In the genomic region with DNA sequence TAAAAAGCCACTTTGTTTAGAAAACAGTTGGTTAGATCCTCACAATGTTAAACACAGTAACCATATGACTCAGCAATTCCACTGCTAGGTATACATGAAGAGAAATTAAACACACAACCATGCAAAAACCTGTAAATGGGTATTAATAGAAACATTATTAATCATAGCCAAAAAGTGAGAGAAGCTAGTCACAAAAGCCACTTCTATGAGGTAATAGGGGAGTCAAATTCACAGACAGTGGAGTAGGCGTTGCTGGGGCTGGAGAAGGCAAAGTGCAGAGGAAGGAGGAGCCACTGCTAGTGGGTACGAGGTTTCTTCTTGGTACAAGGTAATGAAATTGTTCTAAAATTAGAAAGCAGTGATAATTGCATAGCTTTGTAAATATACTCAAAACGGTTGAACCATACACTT, we compare ENCODE assay signal across 14 cellular contexts.
DNase-seq lines count a peak whose midpoint lies in the region; ATAC-seq and TF ChIP-seq lines count a peak whose summit lies in the region.
"Had no signal": no experiment of that assay in that cellular context is flagged by ENCODE, and none has a peak within 500 bp of the region (broad histone marks: within the 10 kb centered on the region; RNA-seq: fewer than 3 reads in every experiment).

No MANE protein-coding gene starts in this region.

- no peaks in the 10 kb centered on the region for H3K9me3 Mint-ChIP-seq in CD4-positive, alpha-beta memory T cell
- H3K9me3 Mint-ChIP-seq in type B pancreatic cell: no peaks in the 10 kb centered on the region

- H3K27me3 ChIP-seq in liver (ENCODE audit: control insufficient read depth in 4 of 4, insufficient read depth in 4 of 4, low read length in 3 of 4): no peaks in the 10 kb centered on the region
- H3K27me3 ChIP-seq in CD4-positive, alpha-beta memory T cell (ENCODE audit: insufficient read depth, low read length): no peaks in the 10 kb centered on the region

- H3K9ac ChIP-seq in liver (ENCODE audit: low read depth in 1 of 2, low read length in 2 of 2): no peak overlapping the region

- H3K4me3 ChIP-seq in liver (ENCODE audit: low read depth in 1 of 3, low read length in 3 of 3): no peak overlapping the region
- H3K4me3 ChIP-seq in CD4-positive, alpha-beta memory T cell (ENCODE audit: low read length in 2 of 2): no peak overlapping the region

- no peaks in the 10 kb centered on the region for H3K9me3 ChIP-seq in liver (ENCODE audit: control insufficient read depth in 4 of 4, low read length in 3 of 4)
- H3K9me3 ChIP-seq in CD4-positive, alpha-beta memory T cell (ENCODE audit: control insufficient read depth in 1 of 2, low read length in 2 of 2): no peaks in the 10 kb centered on the region

- TF ChIP-seq RAD21 in liver (IDR thresholded peaks at IDR 0.05): peak; percentile 39 to 55

- intact Hi-C loops in CD4-positive, alpha-beta memory T cell (cut with micrococcal nuclease): no loop called here

- H3K36me3 Mint-ChIP-seq in CD4-positive, alpha-beta memory T cell: no peaks in the 10 kb centered on the region
- H3K36me3 Mint-ChIP-seq in type B pancreatic cell: no peaks in the 10 kb centered on the region
- H3K36me3 Mint-ChIP-seq: brain had no signal

- ATAC-seq in GM18867 (IDR thresholded peaks at IDR 0.05; ENCODE audit: unreplicated experiment) (peak; percentile 52), GM21825 (IDR thresholded peaks at IDR 0.05; ENCODE audit: unreplicated experiment) (no peak), HG02938 (IDR thresholded peaks at IDR 0.05; ENCODE audit: unreplicated experiment) (no peak)
- ATAC-seq: esophagus mucosa had no signal

- WGBS in liver: 18% methylated on average over 3 of the region's 3 CpGs

- CTCF ChIA-PET in CD4-positive, alpha-beta memory T cell (lab: Charles Lee; ENCODE audit: partially characterized antibody): no interaction called here

- POLR2A ChIA-PET in CD4-positive, alpha-beta memory T cell (lab: Charles Lee; ENCODE audit: partially characterized antibody): no interaction called here

- H3K27me3 Mint-ChIP-seq in CD4-positive, alpha-beta memory T cell: peaks cover 0 to 2% of the 10 kb centered on the region in 2 donors
- H3K27me3 Mint-ChIP-seq in type B pancreatic cell: peaks cover 3% of the 10 kb centered on the region

- H3K36me3 ChIP-seq in liver (ENCODE audit: control insufficient read depth in 4 of 4, insufficient read depth in 3 of 4, low read depth in 1 of 4, low read length in 3 of 4): no peaks in the 10 kb centered on the region
- H3K36me3 ChIP-seq in CD4-positive, alpha-beta memory T cell (ENCODE audit: insufficient read depth, low read length): no peaks in the 10 kb centered on the region

- no peaks in the 10 kb centered on the region for H3K4me1 Mint-ChIP-seq in CD4-positive, alpha-beta memory T cell
- peaks cover 8% of the 10 kb centered on the region for H3K4me1 Mint-ChIP-seq in type B pancreatic cell (ENCODE audit: unreplicated experiment)

- TF ChIP-seq CTCF in liver (IDR thresholded peaks at IDR 0.05; ENCODE audit: low read depth, low read length, missing input control) (no peak), type B pancreatic cell (conservative IDR thresholded peaks at IDR 0.05) (no peak)

- no peak overlapping the region for H3K4me3 Mint-ChIP-seq in CD4-positive, alpha-beta memory T cell
- no peak overlapping the region for H3K4me3 Mint-ChIP-seq in type B pancreatic cell
- H3K4me3 Mint-ChIP-seq: brain had no signal

- H3K27ac ChIP-seq in liver (ENCODE audit: low read depth in 1 of 2, low read length in 2 of 2): peak overlapping the region in 1 of 2 donors; percentile 54
- no peak overlapping the region for H3K27ac ChIP-seq in CD4-positive, alpha-beta memory T cell (ENCODE audit: low read depth, low read length)

- H3K27ac Mint-ChIP-seq in CD4-positive, alpha-beta memory T cell: no peak overlapping the region
- no peak overlapping the region for H3K27ac Mint-ChIP-seq in type B pancreatic cell

- peaks cover 0 to 2% (median 0%) of the 10 kb centered on the region in 4 donors for H3K4me1 ChIP-seq in liver (ENCODE audit: control insufficient read depth in 4 of 4, insufficient read depth in 4 of 4, low read length in 3 of 4)
- H3K4me1 ChIP-seq in CD4-positive, alpha-beta memory T cell (ENCODE audit: insufficient read depth, low read length): no peaks in the 10 kb centered on the region

- DNase-seq in DMS153 (lab: John Stamatoyannopoulos, UW): peak; percentile 67
- peak; percentile 54 to 55 for DNase-seq in SHP77 (lab: John Stamatoyannopoulos, UW)
- DNase-seq in CD4-positive, alpha-beta memory T cell: no peak
- no peak for DNase-seq in type B pancreatic cell (ENCODE audit: extremely low spot score, unreplicated experiment)
- DNase-seq: DMS 273 treated with DMSO at 0.1 percent for 48 hours, H7, NCI-H1048, RPMI8226 had no signal

TF ChIP-seq in liver, 16 proteins besides CTCF, POLR2A, EP300 and RAD21:
- TF ChIP-seq GABPA (IDR thresholded peaks at IDR 0.05 in 1 of 2, conservative IDR thresholded peaks at IDR 0.05 in 1 of 2) (no peak), SP1 (IDR thresholded peaks at IDR 0.05) (peak; percentile 66), HNF4A (conservative IDR thresholded peaks at IDR 0.05) (peak; percentile 82 to 88), EGR1 (IDR thresholded peaks at IDR 0.05; ENCODE audit: low read depth in 2 of 2) (peak in 1 of 2 donors; percentile 15), YY1 (IDR thresholded peaks at IDR 0.05) (peak; percentile 25), RXRA (IDR thresholded peaks at IDR 0.05) (peak; percentile 35 to 69), NR2F2 (IDR thresholded peaks at IDR 0.05) (no peak), HNF4G (IDR thresholded peaks at IDR 0.05) (peak; percentile 50), FOXA2 (IDR thresholded peaks at IDR 0.05) (peak; percentile 33), TAF1 (conservative IDR thresholded peaks at IDR 0.05) (no peak), FOXA1 (IDR thresholded peaks at IDR 0.05) (no peak), JUND (IDR thresholded peaks at IDR 0.05) (peak in 1 of 2 donors; percentile 70)
- TF ChIP-seq, protein P1, sequence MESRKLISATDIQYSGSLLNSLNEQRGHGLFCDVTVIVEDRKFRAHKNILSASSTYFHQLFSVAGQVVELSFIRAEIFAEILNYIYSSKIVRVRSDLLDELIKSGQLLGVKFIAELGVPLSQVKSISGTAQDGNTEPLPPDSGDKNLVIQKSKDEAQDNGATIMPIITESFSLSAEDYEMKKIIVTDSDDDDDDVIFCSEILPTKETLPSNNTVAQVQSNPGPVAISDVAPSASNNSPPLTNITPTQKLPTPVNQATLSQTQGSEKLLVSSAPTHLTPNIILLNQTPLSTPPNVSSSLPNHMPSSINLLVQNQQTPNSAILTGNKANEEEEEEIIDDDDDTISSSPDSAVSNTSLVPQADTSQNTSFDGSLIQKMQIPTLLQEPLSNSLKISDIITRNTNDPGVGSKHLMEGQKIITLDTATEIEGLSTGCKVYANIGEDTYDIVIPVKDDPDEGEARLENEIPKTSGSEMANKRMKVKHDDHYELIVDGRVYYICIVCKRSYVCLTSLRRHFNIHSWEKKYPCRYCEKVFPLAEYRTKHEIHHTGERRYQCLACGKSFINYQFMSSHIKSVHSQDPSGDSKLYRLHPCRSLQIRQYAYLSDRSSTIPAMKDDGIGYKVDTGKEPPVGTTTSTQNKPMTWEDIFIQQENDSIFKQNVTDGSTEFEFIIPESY (IDR thresholded peaks at IDR 0.05): no peak
- TF ChIP-seq, protein P2, sequence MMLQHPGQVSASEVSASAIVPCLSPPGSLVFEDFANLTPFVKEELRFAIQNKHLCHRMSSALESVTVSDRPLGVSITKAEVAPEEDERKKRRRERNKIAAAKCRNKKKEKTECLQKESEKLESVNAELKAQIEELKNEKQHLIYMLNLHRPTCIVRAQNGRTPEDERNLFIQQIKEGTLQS (IDR thresholded peaks at IDR 0.05): no peak
- TF ChIP-seq, protein P3, sequence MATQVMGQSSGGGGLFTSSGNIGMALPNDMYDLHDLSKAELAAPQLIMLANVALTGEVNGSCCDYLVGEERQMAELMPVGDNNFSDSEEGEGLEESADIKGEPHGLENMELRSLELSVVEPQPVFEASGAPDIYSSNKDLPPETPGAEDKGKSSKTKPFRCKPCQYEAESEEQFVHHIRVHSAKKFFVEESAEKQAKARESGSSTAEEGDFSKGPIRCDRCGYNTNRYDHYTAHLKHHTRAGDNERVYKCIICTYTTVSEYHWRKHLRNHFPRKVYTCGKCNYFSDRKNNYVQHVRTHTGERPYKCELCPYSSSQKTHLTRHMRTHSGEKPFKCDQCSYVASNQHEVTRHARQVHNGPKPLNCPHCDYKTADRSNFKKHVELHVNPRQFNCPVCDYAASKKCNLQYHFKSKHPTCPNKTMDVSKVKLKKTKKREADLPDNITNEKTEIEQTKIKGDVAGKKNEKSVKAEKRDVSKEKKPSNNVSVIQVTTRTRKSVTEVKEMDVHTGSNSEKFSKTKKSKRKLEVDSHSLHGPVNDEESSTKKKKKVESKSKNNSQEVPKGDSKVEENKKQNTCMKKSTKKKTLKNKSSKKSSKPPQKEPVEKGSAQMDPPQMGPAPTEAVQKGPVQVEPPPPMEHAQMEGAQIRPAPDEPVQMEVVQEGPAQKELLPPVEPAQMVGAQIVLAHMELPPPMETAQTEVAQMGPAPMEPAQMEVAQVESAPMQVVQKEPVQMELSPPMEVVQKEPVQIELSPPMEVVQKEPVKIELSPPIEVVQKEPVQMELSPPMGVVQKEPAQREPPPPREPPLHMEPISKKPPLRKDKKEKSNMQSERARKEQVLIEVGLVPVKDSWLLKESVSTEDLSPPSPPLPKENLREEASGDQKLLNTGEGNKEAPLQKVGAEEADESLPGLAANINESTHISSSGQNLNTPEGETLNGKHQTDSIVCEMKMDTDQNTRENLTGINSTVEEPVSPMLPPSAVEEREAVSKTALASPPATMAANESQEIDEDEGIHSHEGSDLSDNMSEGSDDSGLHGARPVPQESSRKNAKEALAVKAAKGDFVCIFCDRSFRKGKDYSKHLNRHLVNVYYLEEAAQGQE (IDR thresholded peaks at IDR 0.05): peak; percentile 52
- TF ChIP-seq, protein P4, sequence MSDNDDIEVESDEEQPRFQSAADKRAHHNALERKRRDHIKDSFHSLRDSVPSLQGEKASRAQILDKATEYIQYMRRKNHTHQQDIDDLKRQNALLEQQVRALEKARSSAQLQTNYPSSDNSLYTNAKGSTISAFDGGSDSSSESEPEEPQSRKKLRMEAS (IDR thresholded peaks at IDR 0.05): peak; percentile 30

Comparison
In these comparisons a context has a peak if more than half of its experiments do, and no peak if none do; other contexts are left out.
1. DNase-seq: peak in DMS153 (single experiment) and SHP77 (2 of 2); none in CD4-positive, alpha-beta memory T cell (0 of 5) and type B pancreatic cell (single experiment).